In genomic region chr3:13111874-13112520, GRCh38 we compare ENCODE assay signal across 1 cellular context.
TF ChIP-seq lines count a peak whose summit lies in the region.

No MANE protein-coding gene starts in this region.

TF ChIP-seq in HepG2, 621 proteins besides CTCF, POLR2A, EP300 and RAD21 (continued from another document and continues in another):
- 0 out of 2 replicates have a peak, but pooled peaks have one; percentile 66 for TF ChIP-seq ZBTB33 (CRISPR knock-in tag; IDR thresholded peaks at IDR 0.05)
- TF ChIP-seq REST (IDR thresholded peaks at IDR 0.05; ENCODE audit: borderline replicate concordance in 1 of 2, low read depth in 1 of 2, low read length in 2 of 2), result no peak
- no peak for TF ChIP-seq GMEB1 (CRISPR knock-in tag; IDR thresholded peaks at IDR 0.05; ENCODE audit: borderline replicate concordance)
- no peak for TF ChIP-seq SYNCRIP (IDR thresholded peaks at IDR 0.05; ENCODE audit: insufficient read depth, low read depth, low read length)
- TF ChIP-seq ZBTB39 (CRISPR knock-in tag; IDR thresholded peaks at IDR 0.05), result no peak
- TF ChIP-seq ZNF382 (CRISPR knock-in tag; IDR thresholded peaks at IDR 0.05; ENCODE audit: borderline replicate concordance), result no peak
- TF ChIP-seq ZGPAT (CRISPR knock-in tag; IDR thresholded peaks at IDR 0.05), result no peak
- no peak for TF ChIP-seq CSRNP2 (CRISPR knock-in tag; conservative IDR thresholded peaks at IDR 0.05; ENCODE audit: low read depth)
- no peak for TF ChIP-seq ASH2L (IDR thresholded peaks at IDR 0.05; ENCODE audit: insufficient read length, low read depth, low read length)
- no peak for TF ChIP-seq CBFB (CRISPR knock-in tag; IDR thresholded peaks at IDR 0.05)
- TF ChIP-seq ZNF18 (CRISPR knock-in tag; IDR thresholded peaks at IDR 0.05; ENCODE audit: insufficient replicate concordance), result no peak
- TF ChIP-seq IKZF5 (CRISPR knock-in tag; IDR thresholded peaks at IDR 0.05), result 0 out of 2 replicates have a peak, but pooled peaks have one; percentile 24
- no peak for TF ChIP-seq ZNF816 (CRISPR knock-in tag; IDR thresholded peaks at IDR 0.05; ENCODE audit: borderline replicate concordance)
- TF ChIP-seq PAF1 (CRISPR knock-in tag; IDR thresholded peaks at IDR 0.05), result no peak
- no peak for TF ChIP-seq ZSCAN21 (CRISPR knock-in tag; IDR thresholded peaks at IDR 0.05; ENCODE audit: borderline replicate concordance)
- TF ChIP-seq FLYWCH1 (CRISPR knock-in tag; IDR thresholded peaks at IDR 0.05), result no peak
- TF ChIP-seq TEAD3 (CRISPR knock-in tag; optimal IDR thresholded peaks at IDR 0.05; ENCODE audit: borderline replicate concordance), result peak; percentile 54
- TF ChIP-seq KAT2B (IDR thresholded peaks at IDR 0.05; ENCODE audit: borderline replicate concordance, low read depth, low read length), result no peak
- TF ChIP-seq DBP (CRISPR knock-in tag; IDR thresholded peaks at IDR 0.05; ENCODE audit: not compliant biosample characterization), result no peak
- TF ChIP-seq ZNF331 (CRISPR knock-in tag; IDR thresholded peaks at IDR 0.05), result 0 out of 2 replicates have a peak, but pooled peaks have one; percentile 18
- TF ChIP-seq TRIM24 (CRISPR knock-in tag; IDR thresholded peaks at IDR 0.05), result no peak
- no peak for TF ChIP-seq MBNL3 (CRISPR knock-in tag; conservative IDR thresholded peaks at IDR 0.05)
- TF ChIP-seq ARHGAP35 (CRISPR knock-in tag; IDR thresholded peaks at IDR 0.05; ENCODE audit: borderline replicate concordance), result no peak
- TF ChIP-seq ZBTB34 (CRISPR knock-in tag; IDR thresholded peaks at IDR 0.05), result no peak
- 0 out of 2 replicates have a peak, but pooled peaks have one; percentile 40 for TF ChIP-seq CCDC6 (CRISPR knock-in tag; IDR thresholded peaks at IDR 0.05)
- TF ChIP-seq ZNF430 (CRISPR knock-in tag; IDR thresholded peaks at IDR 0.05), result 0 out of 2 replicates have a peak, but pooled peaks have one; percentile 30
- no peak for TF ChIP-seq ZNF776 (CRISPR knock-in tag; IDR thresholded peaks at IDR 0.05)
- TF ChIP-seq NFKBIZ (CRISPR knock-in tag; IDR thresholded peaks at IDR 0.05), result no peak
- TF ChIP-seq ZNF234 (CRISPR knock-in tag; conservative IDR thresholded peaks at IDR 0.05), result no peak
- no peak for TF ChIP-seq GLI4 (CRISPR knock-in tag; IDR thresholded peaks at IDR 0.05; ENCODE audit: borderline replicate concordance)
- no peak for TF ChIP-seq NFRKB (IDR thresholded peaks at IDR 0.05)
- no peak for TF ChIP-seq CAMTA2 (CRISPR knock-in tag; IDR thresholded peaks at IDR 0.05; ENCODE audit: borderline replicate concordance)
- TF ChIP-seq CEBPB (IDR thresholded peaks at IDR 0.05; ENCODE audit: borderline replicate concordance, low read depth, low read length), result no peak
- TF ChIP-seq ZNF414 (CRISPR knock-in tag; IDR thresholded peaks at IDR 0.05), result no peak
- no peak for TF ChIP-seq ZNF839 (CRISPR knock-in tag; IDR thresholded peaks at IDR 0.05; ENCODE audit: borderline replicate concordance)
- no peak for TF ChIP-seq BCL6 (CRISPR knock-in tag; IDR thresholded peaks at IDR 0.05)
- TF ChIP-seq CSRNP1 (CRISPR knock-in tag; IDR thresholded peaks at IDR 0.05), result no peak
- TF ChIP-seq ZBTB7B (CRISPR knock-in tag; IDR thresholded peaks at IDR 0.05), result peak; percentile 47; the same call in 1 of the 2 replicates
- no peak for TF ChIP-seq CHD4 (IDR thresholded peaks at IDR 0.05; ENCODE audit: borderline replicate concordance, low read length)
